Comparison of ENCODE assay signal across 8 cellular contexts in genomic region chr9:84140535-84141101, GRCh38.
DNase-seq lines count a peak whose midpoint lies in the region; ATAC-seq and TF ChIP-seq lines count a peak whose summit lies in the region.

No MANE protein-coding gene starts in this region.

- H3K4me3 ChIP-seq in gastroesophageal sphincter, result peak overlapping the region; percentile 33 to 47
- peak overlapping the region; percentile 60 for H3K4me3 ChIP-seq in parathyroid adenoma (ENCODE audit: low read depth, low read length)

- H3K27ac ChIP-seq in gastroesophageal sphincter, result no peak overlapping the region
- no peak overlapping the region for H3K27ac ChIP-seq in parathyroid adenoma

- H3K9me3 ChIP-seq in gastroesophageal sphincter, result no peaks in the 10 kb centered on the region
- H3K9me3 ChIP-seq in parathyroid adenoma (ENCODE audit: control insufficient read depth, low read length), result no peaks in the 10 kb centered on the region

- no peak for TF ChIP-seq CTCF in gastroesophageal sphincter (IDR thresholded peaks at IDR 0.05)
- no peak for TF ChIP-seq CTCF in parathyroid adenoma (IDR thresholded peaks at IDR 0.05)

- no peak overlapping the region for H3K9ac ChIP-seq in parathyroid adenoma

- peaks cover 53% of the 10 kb centered on the region for H3K27me3 ChIP-seq in gastroesophageal sphincter
- H3K27me3 ChIP-seq in parathyroid adenoma (ENCODE audit: control insufficient read depth, insufficient read depth, low read length), result no peaks in the 10 kb centered on the region

- no peak overlapping the region for H3K27ac Mint-ChIP-seq in activated CD8-positive, alpha-beta T cell treated with anti-CD3 and anti-CD28 coated beads, Interleukin-2, amount 10 ng/mL, durations not matched to agents 7 days and 5 days

- 4 to 30% methylated on average over 2 to 17 of the region's 41 CpGs for WGBS in gastroesophageal sphincter (ENCODE audit: low coverage in 1 of 2), 2 donors

- H3K4me1 Mint-ChIP-seq in activated CD8-positive, alpha-beta T cell treated with anti-CD3 and anti-CD28 coated beads, Interleukin-2, amount 10 ng/mL, durations not matched to agents 7 days and 5 days (ENCODE audit: low read depth), result peaks cover 7% of the 10 kb centered on the region

- no peaks in the 10 kb centered on the region for H3K79me2 ChIP-seq in parathyroid adenoma

- peak overlapping the region; percentile 73 for H3K4me3 Mint-ChIP-seq in activated CD8-positive, alpha-beta T cell treated with anti-CD3 and anti-CD28 coated beads, Interleukin-2, amount 10 ng/mL, durations not matched to agents 7 days and 5 days

- H3K9me3 Mint-ChIP-seq in activated CD8-positive, alpha-beta T cell treated with anti-CD3 and anti-CD28 coated beads, Interleukin-2, amount 10 ng/mL, durations not matched to agents 7 days and 5 days (ENCODE audit: insufficient read depth), result no peaks in the 10 kb centered on the region

- peak overlapping the region; percentile 33 for H2AFZ ChIP-seq in parathyroid adenoma

- no peak for TF ChIP-seq POLR2A in gastroesophageal sphincter (IDR thresholded peaks at IDR 0.05)

- peak overlapping the region; percentile 52 for H3K4me2 ChIP-seq in parathyroid adenoma (ENCODE audit: low read length)

- no peaks in the 10 kb centered on the region for H3K36me3 ChIP-seq in gastroesophageal sphincter
- no peaks in the 10 kb centered on the region for H3K36me3 ChIP-seq in parathyroid adenoma (ENCODE audit: control insufficient read depth, insufficient read depth, low read length)

- no peak for TF ChIP-seq EP300 in gastroesophageal sphincter (IDR thresholded peaks at IDR 0.05)

- ATAC-seq in activated CD8-positive, alpha-beta T cell treated with anti-CD3 and anti-CD28 coated beads, Interleukin-2, amount 10 ng/mL, durations not matched to agents 7 days and 5 days, result peak; percentile 76
- no peak for ATAC-seq in gastroesophageal sphincter

- POLR2A ChIA-PET in activated CD8-positive, alpha-beta T cell treated with anti-CD3 and anti-CD28 coated beads, Interleukin-2, amount 10 ng/mL, durations not matched to agents 7 days and 5 days (lab: Charles Lee), result no interaction called here

- DNase-seq in activated T-cell treated with anti-CD3 and anti-CD28 coated beads for 48 hours (ENCODE audit: low read depth) (peak; percentile 5), activated T-cell treated with anti-CD3 and anti-CD28 coated beads for 4 hours (no peak), SHP77 treated with DMSO at 0.1 percent for 48 hours (lab: John Stamatoyannopoulos, UW) (no peak), AG08396 (ENCODE audit: low spot score) (no peak)
- peak; percentile 27 for DNase-seq in activated CD8-positive, alpha-beta T cell treated with anti-CD3 and anti-CD28 coated beads, Interleukin-2, amount 10 ng/mL, durations not matched to agents 7 days and 5 days
- DNase-seq in NK-92 treated with Interleukin-12 subunit alpha and Interleukin-12 subunit beta, amount 100 ng/mL, for 24 hours (lab: John Stamatoyannopoulos, UW), result no peak

- H3K36me3 Mint-ChIP-seq in activated CD8-positive, alpha-beta T cell treated with anti-CD3 and anti-CD28 coated beads, Interleukin-2, amount 10 ng/mL, durations not matched to agents 7 days and 5 days (ENCODE audit: low read depth), result no peaks in the 10 kb centered on the region

- H3K27me3 Mint-ChIP-seq in activated CD8-positive, alpha-beta T cell treated with anti-CD3 and anti-CD28 coated beads, Interleukin-2, amount 10 ng/mL, durations not matched to agents 7 days and 5 days (ENCODE audit: low read depth), result peaks cover 51% of the 10 kb centered on the region

- H3K4me1 ChIP-seq in gastroesophageal sphincter, result peaks cover 0 to 28% (median 7%) of the 10 kb centered on the region in 3 donors
- H3K4me1 ChIP-seq in parathyroid adenoma, result no peaks in the 10 kb centered on the region

- CTCF ChIA-PET in activated CD8-positive, alpha-beta T cell treated with anti-CD3 and anti-CD28 coated beads, Interleukin-2, amount 10 ng/mL, durations not matched to agents 7 days and 5 days (lab: Charles Lee), result interaction anchor here (1.0 to 1.9 kb wide), 4 partner anchors 33 to 257 kb away, joined by 3 to 8 read pairs (median 4); no protein-coding TSS in a partner anchor

Comparison
In these comparisons a context has a peak if more than half of its experiments do, and no peak if none do; other contexts are left out.
1. DNase-seq: peak in activated T-cell treated with anti-CD3 and anti-CD28 coated beads for 48 hours (single experiment) and activated CD8-positive, alpha-beta T cell treated with anti-CD3 and anti-CD28 coated beads, Interleukin-2, amount 10 ng/mL, durations not matched to agents 7 days and 5 days (single experiment); none in activated T-cell treated with anti-CD3 and anti-CD28 coated beads for 4 hours (single experiment), NK-92 treated with Interleukin-12 subunit alpha and Interleukin-12 subunit beta, amount 100 ng/mL, for 24 hours (single experiment), SHP77 treated with DMSO at 0.1 percent for 48 hours (single experiment) and AG08396 (single experiment).